Comparison of ENCODE assay signal across 9 cellular contexts in the genomic region with DNA sequence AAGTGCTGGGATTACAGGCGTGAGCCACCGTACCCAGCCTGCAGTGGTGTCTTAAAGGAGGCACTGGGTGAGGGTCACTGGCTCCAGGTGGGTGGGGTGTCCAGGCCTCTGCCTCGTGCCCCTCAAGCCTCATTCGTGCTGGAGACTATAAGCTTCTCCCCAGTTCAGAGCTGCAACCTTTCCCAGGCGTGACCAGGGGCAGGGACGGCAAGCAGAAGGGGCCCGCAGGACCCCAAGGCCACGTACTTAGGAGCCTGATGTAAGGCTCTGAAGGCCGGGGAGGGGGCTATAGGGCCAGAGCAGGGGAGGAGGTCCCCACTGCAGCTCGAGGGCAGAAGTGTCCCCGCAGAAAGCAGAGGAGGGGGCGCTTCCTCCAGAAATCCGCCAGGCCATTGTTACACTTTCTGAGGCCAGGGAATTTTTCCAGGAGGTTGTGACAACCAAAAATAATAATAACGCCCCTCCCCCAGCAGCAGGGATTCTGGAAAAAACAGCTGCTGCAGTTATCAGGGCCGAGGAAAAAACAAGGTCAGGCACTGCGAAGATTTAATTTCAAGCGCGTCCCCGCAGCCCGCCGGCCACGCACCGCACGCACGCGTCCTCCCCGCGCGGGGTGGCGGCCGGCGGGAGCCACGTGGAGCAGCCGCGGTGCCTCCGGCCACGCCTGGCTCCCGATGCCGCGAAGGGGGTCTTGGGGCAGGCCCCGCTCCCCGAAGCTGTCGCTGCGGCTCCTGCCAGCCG. TPM values are rescaled to one million over a fixed set of nuclear protein-coding genes. Genes with fewer than 3 reads are reported as not detected.
DNase-seq lines count a peak whose midpoint lies in the region; ATAC-seq and TF ChIP-seq lines count a peak whose summit lies in the region.
"Had no signal": no experiment of that assay in that cellular context is flagged by ENCODE, and none has a peak within 500 bp of the region (broad histone marks: within the 10 kb centered on the region; RNA-seq: fewer than 3 reads in every experiment).

No MANE protein-coding gene starts in this region.

- no peak for TF ChIP-seq CTCF in astrocyte of the spinal cord (IDR thresholded peaks at IDR 0.05; ENCODE audit: low read depth, low read length)

- H3K9me3 ChIP-seq in GM23248 (ENCODE audit: low read depth): no peaks in the 10 kb centered on the region
- no peaks in the 10 kb centered on the region for H3K9me3 ChIP-seq in iPS DF 6.9 (ENCODE audit: control insufficient read depth, insufficient read depth, low read length)

- no peaks in the 10 kb centered on the region for H3K9me2 ChIP-seq in GM23248 (ENCODE audit: insufficient read depth)

- intact Hi-C loops in sciatic nerve (cut with DNase I): no loop called here

- H3K9ac ChIP-seq in GM23248: peak overlapping the region; percentile 97

- H3K27me3 ChIP-seq in GM23248 (replicated peaks; ENCODE audit: insufficient read depth) (no peaks in the 10 kb centered on the region), iPS DF 6.9 (ENCODE audit: control insufficient read depth, insufficient read depth, low read length) (peaks cover 32% of the 10 kb centered on the region)

- H3K4me3 ChIP-seq in GM23248 (peak overlapping the region; percentile 85), astrocyte of the spinal cord (ENCODE audit: low read depth, low read length) (peak overlapping the region; percentile 96), iPS DF 6.9 (ENCODE audit: low read length) (peak overlapping the region; percentile 19; the same call in 1 of the 2 replicates)

- peaks cover 9% of the 10 kb centered on the region; the same call in 1 of the 2 replicates for H3F3A ChIP-seq in GM23248 (ENCODE audit: insufficient read depth)

- in situ Hi-C loops in GM23248 (cut with MboI) (no loop called here), astrocyte of the spinal cord (cut with HindIII; ENCODE audit: low sequenced_read_pairs) (no loop called here)

- H2AFZ ChIP-seq in GM23248: no peak overlapping the region

- H4K20me1 ChIP-seq in GM23248 (ENCODE audit: insufficient read depth): no peaks in the 10 kb centered on the region

- H3K4me2 ChIP-seq in GM23248 (ENCODE audit: unreplicated experiment): peak overlapping the region; percentile 99

- ATAC-seq in sciatic nerve (no peak), GM18498 (IDR thresholded peaks at IDR 0.05; ENCODE audit: unreplicated experiment) (no peak), GM18873 (IDR thresholded peaks at IDR 0.05; ENCODE audit: low FRiP score, unreplicated experiment) (no peak)

- H3K4me1 ChIP-seq in GM23248 (ENCODE audit: insufficient read depth) (no peaks in the 10 kb centered on the region), iPS DF 6.9 (ENCODE audit: control insufficient read depth, insufficient read depth, low read length) (peaks cover 20% of the 10 kb centered on the region)

- 42 to 64% methylated on average over 45 of the region's 45 CpGs for WGBS in GM23248 (ENCODE audit: low coverage in 1 of 2, low lambda C conversion rate in 2 of 2, missing lambda C conversion rate in 2 of 2), 2 experiments
- no CpG with 5 or more reads among the region's 45 CpGs for WGBS in iPS DF 6.9 (ENCODE audit: insufficient coverage, insufficient read length)

- peaks cover 73% of the 10 kb centered on the region for H3K79me2 ChIP-seq in GM23248 (ENCODE audit: insufficient read depth)

- DNase-seq in GM23248: peak; percentile 29
- no peak for DNase-seq in astrocyte of the spinal cord (ENCODE audit: low read depth, low spot score)
- DNase-seq in iPS DF 6.9 (ENCODE audit: low read depth, low spot score): no peak
- peak; percentile 65 for DNase-seq in sciatic nerve (ENCODE audit: low spot score)
- no peak for DNase-seq in DMS79 (lab: John Stamatoyannopoulos, UW)
- no peak for DNase-seq in HPDE6-E6E7 (ENCODE audit: extremely low spot score)
- DNase-seq: effector CD4-positive, alpha-beta T cell had no signal

- H3K27ac ChIP-seq in GM23248 (peak overlapping the region; percentile 92), iPS DF 6.9 (ENCODE audit: low read length) (no peak overlapping the region)

- H3K36me3 ChIP-seq in GM23248 (ENCODE audit: low read depth): no peaks in the 10 kb centered on the region; the same call in 1 of the 2 replicates
- no peaks in the 10 kb centered on the region for H3K36me3 ChIP-seq in iPS DF 6.9 (ENCODE audit: control insufficient read depth, insufficient read depth, low read length)

RNA-seq across cellular contexts. Expression of gene SLC38A10, which starts 45.7 kb away (rescaled TPM):
- total RNA-seq in GM23248 (2014; rRNA removed; shearing (Covaris generic)): 133 and 137 TPM in 2 replicates
- 58.6 and 61.8 TPM in 2 replicates for polyA plus RNA-seq in GM23248 (2016; fragmentation: Nextera tagmentation; extraction: Ambion mirVana)
- total RNA-seq in sciatic nerve: 61.6 TPM

RNA-seq across cellular contexts. Expression of gene BAHCC1, which starts 54.5 kb away (rescaled TPM):
- 3.0 and 5.2 TPM in 2 replicates for total RNA-seq in GM23248 (2014; rRNA removed; shearing (Covaris generic))
- polyA plus RNA-seq in GM23248 (2016; fragmentation: Nextera tagmentation; extraction: Ambion mirVana): 0.91 and 1.3 TPM in 2 replicates
- total RNA-seq in sciatic nerve: 47.8 TPM

Comparison
In these comparisons a context has a peak if more than half of its experiments do, and no peak if none do; other contexts are left out.
1. DNase-seq: peak in GM23248 (single experiment) and sciatic nerve (single experiment); none in astrocyte of the spinal cord (single experiment), iPS DF 6.9 (single experiment), DMS79 (single experiment) and HPDE6-E6E7 (single experiment).
2. H3K4me3 ChIP-seq: peak in every context shown above with its lines; median percentile 96 in astrocyte of the spinal cord; 85 in GM23248; 19 in iPS DF 6.9.